Comparison of ENCODE assay signal across 12 cellular contexts in genomic region chr13:79987761-79988160, GRCh38.
"Had no signal": no experiment of that assay in that cellular context is flagged by ENCODE, and none has a peak within 500 bp of the region (broad histone marks: within the 10 kb centered on the region; RNA-seq: fewer than 3 reads in every experiment).

No MANE protein-coding gene starts in this region.

- H3K27me3 ChIP-seq: cardiac muscle cell had no signal

- H3K36me3 ChIP-seq: cardiac muscle cell, thoracic aorta had no signal

- DNase-seq: activated CD8-positive, alpha-beta memory T cell treated with anti-CD3 and anti-CD28 coated beads, Interleukin-2, amount 50 U/mL, for 48 hours; activated CD8-positive, alpha-beta T cell treated with anti-CD3 and anti-CD28 coated beads for 36 hours; activated naive CD8-positive, alpha-beta T cell treated with anti-CD3 and anti-CD28 coated beads, Interleukin-2, amount 10 ng/mL, durations not matched to agents 7 days and 5 days; aorta; stimulated activated CD4-positive, alpha-beta T cell treated with anti-CD3 and anti-CD28 coated beads, Interleukin-15, amount 100 ng/mL, for 24 hours; stimulated activated CD4-positive, alpha-beta T cell treated with anti-CD3 and anti-CD28 coated beads, Interleukin-4, amount 100 ng/mL, for 24 hours; stimulated activated naive CD8-positive, alpha-beta T cell treated with anti-CD3 and anti-CD28 coated beads, Interleukin-15, amount 100 ng/mL, for 72 hours; T-helper 9 cell had no signal

- H3K4me3 ChIP-seq: cardiac muscle cell, thoracic aorta had no signal

- H3K27ac ChIP-seq: cardiac muscle cell, thoracic aorta, VCaP had no signal

- H3K9me3 ChIP-seq: thoracic aorta had no signal

- ATAC-seq: activated CD8-positive, alpha-beta T cell treated with anti-CD3 and anti-CD28 coated beads for 36 hours; natural killer cell treated with Interleukin-12 subunit alpha and Interleukin-12 subunit beta and Interleukin-15 and Interleukin-18, amount 100 ng/mL, for 72 hours; stimulated activated naive CD8-positive, alpha-beta T cell treated with anti-CD3 and anti-CD28 coated beads, Interleukin-15, amount 100 ng/mL, for 72 hours had no signal
